ENCODE assay signal across 8 cellular contexts in genomic region chr9:15509931-15510788, GRCh38. TPM values are rescaled to one million over a fixed set of nuclear protein-coding genes. Genes with fewer than 3 reads are reported as not detected.
DNase-seq lines count a peak whose midpoint lies in the region; ATAC-seq and TF ChIP-seq lines count a peak whose summit lies in the region.

No MANE protein-coding gene starts in this region.

- H4K91ac ChIP-seq in H9 (ENCODE audit: insufficient read length, low read depth, low read length), result no peak overlapping the region

- no peak overlapping the region for H2BK12ac ChIP-seq in H9 (ENCODE audit: insufficient read length, low read depth, low read length)

- H2BK15ac ChIP-seq in H9 (ENCODE audit: low read depth, low read length), result no peak overlapping the region

- H3K79me1 ChIP-seq in H9 (ENCODE audit: insufficient read depth, low read depth, low read length, poor library complexity, severe bottlenecking), result no peaks in the 10 kb centered on the region

- H3K27me3 ChIP-seq in H9 (ENCODE audit: insufficient read depth, low read length) (no peaks in the 10 kb centered on the region), dorsolateral prefrontal cortex (no peaks in the 10 kb centered on the region)

- TF ChIP-seq CTCF in GM10248 (IDR thresholded peaks at IDR 0.05; ENCODE audit: control extremely low read depth, extremely low read depth, low read depth, missing control alignments), result no peak
- no peak for TF ChIP-seq CTCF in H9 (conservative IDR thresholded peaks at IDR 0.05)
- no peak for TF ChIP-seq CTCF in NB4 (IDR thresholded peaks at IDR 0.05; ENCODE audit: low read depth, low read length)
- TF ChIP-seq CTCF in dorsolateral prefrontal cortex (IDR thresholded peaks at IDR 0.05 in 54 of 56, conservative IDR thresholded peaks at IDR 0.05 in 2 of 56; ENCODE audit: low read depth in 1 of 56, partially characterized antibody in 56 of 56), result no peak

- H3K4me2 ChIP-seq in H9 (ENCODE audit: insufficient read depth, insufficient read length, low read length), result peak overlapping the region; percentile 57

- H4K5ac ChIP-seq in H9 (ENCODE audit: insufficient read length, low read depth, low read length), result no peak overlapping the region

- peaks cover 10% of the 10 kb centered on the region for H3K23me2 ChIP-seq in H9 (ENCODE audit: insufficient read length, low read depth, low read length, poor library complexity, severe bottlenecking)

- H3K56ac ChIP-seq in H9 (ENCODE audit: insufficient read length, low read depth, low read length), result no peak overlapping the region

- H3K27ac ChIP-seq in H9 (ENCODE audit: insufficient read length, low read depth, low read length) (no peak overlapping the region), dorsolateral prefrontal cortex (peak overlapping the region; percentile 70 to 100 (median 98))

- H3K23ac ChIP-seq in H9 (ENCODE audit: insufficient read length, low read depth, low read length), result no peak overlapping the region

- H3T11ph ChIP-seq in H9 (ENCODE audit: low read length), result no peak overlapping the region

- CTCF ChIA-PET in GM10248 (lab: Yijun Ruan, JAX), result interaction anchor here (3.2 to 6.0 kb wide), 3 partner anchors 20 to 43 kb away, joined by 9 to 41 read pairs (median 41); partner anchors contain the start of gene CCDC171

- TF ChIP-seq POLR2A in NB4 (IDR thresholded peaks at IDR 0.05; ENCODE audit: extremely low read depth, insufficient read length), result no peak

- H3K27me3 Mint-ChIP-seq in H9 (ENCODE audit: low read depth) (no peaks in the 10 kb centered on the region), memory B cell (no peaks in the 10 kb centered on the region)

- peak overlapping the region; percentile 95 for H3K9ac ChIP-seq in H9 (ENCODE audit: extremely low read depth, insufficient read length, low read length)

- ATAC-seq in memory B cell (ENCODE audit: low read depth), result peak; percentile 34

- H3K9me3 ChIP-seq in H9 (ENCODE audit: control insufficient read depth, low read depth, low read length), result no peaks in the 10 kb centered on the region

- intact Hi-C loops in dorsolateral prefrontal cortex (cut with DNase I), result loop anchor here (2.0 to 5.0 kb wide), 3 partner anchors 42 to 88 kb away; partner anchors contain the start of genes CCDC171 (in 2 of the 2) and SNAPC3 (in 2 of the 2)

- no CpG with 5 or more reads among the region's 76 CpGs for WGBS in H9 (ENCODE audit: extremely low coverage, insufficient read length, low lambda C conversion rate)

- H3K14ac ChIP-seq in H9 (ENCODE audit: insufficient read depth, low read length), result peak overlapping the region; percentile 71

- H3K4me3 Mint-ChIP-seq in H9 (peak overlapping the region; percentile 94), memory B cell (peak overlapping the region; percentile 84)

- H3K27ac Mint-ChIP-seq in H9 (peak overlapping the region; percentile 95), memory B cell (peak overlapping the region; percentile 98)

- H3K4me3 ChIP-seq in NB4 (ENCODE audit: low read depth, low read length) (peak overlapping the region; percentile 71), dorsolateral prefrontal cortex (peak overlapping the region; percentile 64 to 100 (median 94))

- no peak overlapping the region; the same call in 1 of the 2 replicates for H3K4ac ChIP-seq in H9 (ENCODE audit: low read depth, low read length)

- H3K9me3 Mint-ChIP-seq in H9 (peaks cover 0 to 2% of the 10 kb centered on the region in 2 experiments; a peak in 2 of 5 replicates), memory B cell (no peaks in the 10 kb centered on the region)

- H3K4me1 Mint-ChIP-seq in H9, result peaks cover 45 to 56% of the 10 kb centered on the region in 2 experiments
- peaks cover 48% of the 10 kb centered on the region for H3K4me1 Mint-ChIP-seq in memory B cell

- H4K20me1 ChIP-seq in H9 (ENCODE audit: control insufficient read depth, insufficient read depth, insufficient read length), result no peaks in the 10 kb centered on the region

- no peak overlapping the region for H2BK5ac ChIP-seq in H9 (ENCODE audit: insufficient read length, low read length)

- peaks cover 38% of the 10 kb centered on the region; the same call in 1 of the 2 replicates for H3K79me2 ChIP-seq in H9 (ENCODE audit: insufficient read depth, low read length)

- peaks cover 40 to 48% (median 46%) of the 10 kb centered on the region in 3 experiments for H3K36me3 Mint-ChIP-seq in H9 (ENCODE audit: insufficient read depth in 1 of 3, low read depth in 3 of 3)
- peaks cover 12% of the 10 kb centered on the region for H3K36me3 Mint-ChIP-seq in memory B cell

- no peak overlapping the region for H4K8ac ChIP-seq in H9 (replicated peaks; ENCODE audit: insufficient read length, low read depth, low read length)

- H2BK20ac ChIP-seq in H9 (ENCODE audit: low read depth, low read length, poor library complexity, severe bottlenecking), result no peak overlapping the region

- peak; percentile 80 for DNase-seq in GM10248 (ENCODE audit: extremely low spot score)
- DNase-seq in H9, result peak; percentile 58
- DNase-seq in NB4 (ENCODE audit: low read depth), result peak; percentile 74
- DNase-seq in activated CD4-positive, alpha-beta T cell treated with anti-CD3 and anti-CD28 coated beads, Interleukin-2, amount 50 U/mL, for 24 hours (ENCODE audit: low read depth in 1 of 2, low spot score in 1 of 2), result peak; percentile 29 to 42
- peak in 4 of 10 donors; percentile 55 to 61 (median 60) for DNase-seq in dorsolateral prefrontal cortex
- no peak for DNase-seq in memory B cell (ENCODE audit: low spot score in 2 of 2)
- peak; percentile 39 for DNase-seq in stimulated activated CD8-positive, alpha-beta memory T cell treated with anti-CD3 and anti-CD28 coated beads, Interleukin-12 subunit alpha, Interleukin-12 subunit beta, amount 100 ng/mL, for 4 hours (ENCODE audit: low read depth)
- DNase-seq in NOMO-1 treated with dmso at 0.1 percent for 144 hours (lab: John Stamatoyannopoulos, UW; ENCODE audit: unreplicated experiment), result no peak

- H3K4me1 ChIP-seq in H9 (ENCODE audit: insufficient read depth, low read length), result peaks cover 2% of the 10 kb centered on the region; the same call in 1 of the 2 replicates

- H2BK120ac ChIP-seq in H9 (ENCODE audit: low read depth, low read length, poor library complexity, severe bottlenecking), result no peak overlapping the region

- H2AK5ac ChIP-seq in H9 (ENCODE audit: insufficient read length, low read length), result no peak overlapping the region

- POLR2A ChIA-PET in GM10248 (lab: Yijun Ruan, JAX), result interaction anchor here (1.0 to 2.0 kb wide), 3 partner anchors 9 to 43 kb away, joined by 3 to 7 read pairs (median 5); partner anchors contain the start of gene CCDC171

- H2AFZ ChIP-seq in H9 (ENCODE audit: low read length), result no peak overlapping the region

- peak overlapping the region; percentile 84 for H3K18ac ChIP-seq in H9 (ENCODE audit: insufficient read length, low read depth, low read length)

RNA-seq across cellular contexts. Expression of gene PSIP1, which starts 0.6 kb away (rescaled TPM):
- total RNA-seq in H9 (2021), result 362 and 368 TPM in 2 replicates
- total RNA-seq in dorsolateral prefrontal cortex, result 100 to 1,000 TPM; 113 to 233 (median 182) TPM

RNA-seq across cellular contexts. Expression of gene CCDC171, which starts 42.7 kb away (rescaled TPM):
- total RNA-seq in H9 (2021) (2.4 TPM in 2 replicates), dorsolateral prefrontal cortex (10 to 100 TPM in 118 of 120 experiments, 1 to 10 TPM in 2; 9.4 to 28.1 (median 15.9) TPM)

Comparison
In these comparisons a context has a peak if more than half of its experiments do, and no peak if none do; other contexts are left out.
1. DNase-seq: peak in GM10248 (single experiment), H9 (single experiment), NB4 (single experiment), activated CD4-positive, alpha-beta T cell treated with anti-CD3 and anti-CD28 coated beads, Interleukin-2, amount 50 U/mL, for 24 hours (2 of 2) and stimulated activated CD8-positive, alpha-beta memory T cell treated with anti-CD3 and anti-CD28 coated beads, Interleukin-12 subunit alpha, Interleukin-12 subunit beta, amount 100 ng/mL, for 4 hours (single experiment); none in memory B cell (0 of 2) and NOMO-1 treated with dmso at 0.1 percent for 144 hours (single experiment).